Comparison of ENCODE assay signal across 26 cellular contexts in genomic region chr11:73859671-73860070, GRCh38.
"Had no signal": no experiment of that assay in that cellular context is flagged by ENCODE, and none has a peak within 500 bp of the region (broad histone marks: within the 10 kb centered on the region; RNA-seq: fewer than 3 reads in every experiment).

No MANE protein-coding gene starts in this region.

- H3K27me3 ChIP-seq: breast epithelium had no signal

- DNase-seq: activated CD4-positive, alpha-beta memory T cell treated with anti-CD3 and anti-CD28 coated beads for 36 hours; activated CD4-positive, alpha-beta T cell treated with anti-CD3 and anti-CD28 coated beads, Interleukin-2, amount 10 ng/mL, durations not matched to agents 7 days and 5 days; activated CD4-positive, CD25-positive, alpha-beta regulatory T cell; activated CD8-positive, alpha-beta memory T cell treated with anti-CD3 and anti-CD28 coated beads for 24 hours; activated gamma-delta T cell; activated naive CD4-positive, alpha-beta T cell treated with anti-CD3 and anti-CD28 coated beads, Interleukin-2, amount 10 ng/mL, durations not matched to agents 7 days and 5 days; activated naive CD8-positive, alpha-beta T cell treated with anti-CD3 and anti-CD28 coated beads for 36 hours; activated T-cell treated with anti-CD3 and anti-CD28 coated beads, Interleukin-2, amount 50 U/mL, for 4 hours; anterior cingulate cortex; caudate nucleus; Karpas-422; MM.1S; NCI-H1092; NCI-H1417; NCI-H1930; NCI-H345; NCI-H510A; NCI-H526 treated with DMSO at 0.1 percent for 48 hours; NCI-H82; SIG-M5; T-helper 2 cell; T1000 had no signal

- H3K4me1 ChIP-seq: breast epithelium had no signal

- H3K9me3 ChIP-seq: breast epithelium had no signal

- ATAC-seq: activated T-cell treated with anti-CD3 and anti-CD28 coated beads, Interleukin-2, amount 50 U/mL, for 4 hours; activated T-helper 17 cell treated with anti-CD3 and anti-CD28 coated beads, Interleukin-2, amount 50 U/mL, for 72 hours; K562 had no signal

- H3K36me3 ChIP-seq: breast epithelium had no signal

- H3K4me3 ChIP-seq: breast epithelium, K562 had no signal

- H3K27ac ChIP-seq: breast epithelium, VCaP had no signal
